Comparison of ENCODE assay signal across 22 cellular contexts in the genomic region with DNA sequence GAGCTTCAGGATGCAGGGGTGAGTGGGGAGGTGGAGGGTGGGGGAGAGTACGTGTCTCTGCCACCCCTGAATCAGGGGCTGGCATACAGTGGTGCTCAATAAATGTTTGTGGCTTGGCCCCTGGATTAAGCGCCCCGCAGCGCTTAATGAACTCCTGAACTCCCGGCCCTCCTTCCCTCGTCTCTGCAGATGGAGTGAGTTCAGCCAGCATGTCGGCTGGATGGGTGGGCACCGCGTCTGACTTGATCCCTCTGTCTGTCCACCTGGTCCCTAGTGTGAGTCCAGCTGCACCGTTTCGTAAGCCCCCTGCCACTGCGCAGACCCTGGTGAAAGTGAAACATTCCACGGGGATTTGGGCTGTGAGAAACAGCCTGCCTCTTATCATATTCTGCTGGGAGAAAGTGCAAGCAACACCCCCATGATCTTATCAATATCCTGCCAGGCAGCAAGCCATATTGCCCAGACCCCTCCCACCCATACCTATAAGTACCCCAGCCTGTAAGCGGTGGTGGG. TPM values are rescaled to one million over a fixed set of nuclear protein-coding genes. Genes with fewer than 3 reads are reported as not detected.
DNase-seq lines count a peak whose midpoint lies in the region; ATAC-seq and TF ChIP-seq lines count a peak whose summit lies in the region.
"Had no signal": no experiment of that assay in that cellular context is flagged by ENCODE, and none has a peak within 500 bp of the region (broad histone marks: within the 10 kb centered on the region; RNA-seq: fewer than 3 reads in every experiment).

No MANE protein-coding gene starts in this region.

- no peaks in the 10 kb centered on the region for H3K9me3 Mint-ChIP-seq in glutamatergic neuron (ENCODE audit: unreplicated experiment)
- H3K9me3 Mint-ChIP-seq: CD8-positive, alpha-beta memory T cell; IgD-negative memory B cell had no signal

- no peaks in the 10 kb centered on the region for H3K9me3 ChIP-seq in aorta (ENCODE audit: control insufficient read depth, low read length)
- H3K9me3 ChIP-seq: BLaER1, Peyer's patch had no signal

- H3K27me3 Mint-ChIP-seq in glutamatergic neuron (ENCODE audit: unreplicated experiment) = peaks cover 6% of the 10 kb centered on the region

- no peaks in the 10 kb centered on the region for H3K4me1 ChIP-seq in aorta (ENCODE audit: control insufficient read depth in 1 of 2, insufficient read depth in 2 of 2, low read length in 2 of 2)
- H3K4me1 ChIP-seq: Peyer's patch had no signal

- peaks cover 13% of the 10 kb centered on the region for H3K4me1 Mint-ChIP-seq in glutamatergic neuron (ENCODE audit: low read depth, unreplicated experiment)
- H3K4me1 Mint-ChIP-seq: IgD-negative memory B cell had no signal

- no peak overlapping the region for H3K4me3 Mint-ChIP-seq in glutamatergic neuron (ENCODE audit: unreplicated experiment)
- H3K4me3 Mint-ChIP-seq: IgD-negative memory B cell had no signal

- no peaks in the 10 kb centered on the region for H3K36me3 ChIP-seq in aorta (ENCODE audit: control insufficient read depth in 1 of 2, insufficient read depth in 2 of 2, low read length in 1 of 2)
- H3K36me3 ChIP-seq: BLaER1, Peyer's patch had no signal

- no peak overlapping the region for H3K27ac ChIP-seq in aorta (ENCODE audit: low read depth in 1 of 2, low read length in 2 of 2)
- H3K27ac ChIP-seq: BLaER1, Peyer's patch had no signal

- WGBS in aorta, 2 donors = 75% methylated on average over 14 of the region's 14 CpGs

- H3K27ac Mint-ChIP-seq in glutamatergic neuron (ENCODE audit: unreplicated experiment) = peak overlapping the region; percentile 33
- H3K27ac Mint-ChIP-seq: CD8-positive, alpha-beta memory T cell had no signal

- TF ChIP-seq CTCF in glutamatergic neuron (IDR thresholded peaks at IDR 0.05; ENCODE audit: partially characterized antibody, unreplicated experiment) = no peak

- no peaks in the 10 kb centered on the region for H3K36me3 Mint-ChIP-seq in glutamatergic neuron (ENCODE audit: unreplicated experiment)
- H3K36me3 Mint-ChIP-seq: CD8-positive, alpha-beta memory T cell; IgD-negative memory B cell had no signal

- intact Hi-C loops in sciatic nerve (cut with DNase I) (no loop called here), aorta (cut with DNase I) (no loop called here)

- H3K27me3 ChIP-seq in aorta (ENCODE audit: control insufficient read depth in 1 of 2, insufficient read depth in 2 of 2, low read length in 1 of 2) = no peaks in the 10 kb centered on the region
- H3K27me3 ChIP-seq: BLaER1, Peyer's patch had no signal

- DNase-seq in activated effector memory CD4-positive, alpha-beta T cell treated with anti-CD3 and anti-CD28 coated beads, Interleukin-2, amount 50 U/mL, for 16 hours = peak; percentile 54
- DNase-seq in activated effector memory CD4-positive, alpha-beta T cell treated with Interleukin-2 at 50 U/mL for 16 hours = no peak
- DNase-seq in glutamatergic neuron (no peak), sciatic nerve (ENCODE audit: low spot score) (peak; percentile 40), aorta (peak; percentile 35 to 48), kidney glomerular epithelial cell (lab: John Stamatoyannopoulos, UW) (no peak), NOMO-1 (lab: John Stamatoyannopoulos, UW; ENCODE audit: unreplicated experiment in 2 of 2) (no peak), dedifferentiated amniotic fluid mesenchymal stem cell (ENCODE audit: extremely low spot score) (no peak)
- DNase-seq: CD8-positive, alpha-beta memory T cell; GF-D8; NCI-H1105 treated with DMSO at 0.1 percent for 48 hours; NCI-H1694 treated with DMSO at 0.1 percent for 48 hours; NCI-H226; NCI-H524 treated with DMSO at 0.1 percent for 48 hours; SHP77 treated with DMSO at 0.1 percent for 48 hours had no signal

- no peak overlapping the region for H3K4me3 ChIP-seq in aorta (ENCODE audit: low read length in 2 of 2)
- H3K4me3 ChIP-seq: BLaER1, Peyer's patch had no signal

- ATAC-seq in sciatic nerve (no peak), aorta (ENCODE audit: low FRiP score) (no peak)

RNA-seq across cellular contexts. Expression of a gene that starts 12.0 kb away (rescaled TPM):
- total RNA-seq in glutamatergic neuron (ENCODE audit: unreplicated experiment) = not detected
- total RNA-seq in sciatic nerve = not detected
- total RNA-seq in aorta = under 1 TPM in 1 of 2 donors, not detected in 1; 0.49 TPM
- polyA plus RNA-seq in aorta = not detected
- total RNA-seq: CD8-positive, alpha-beta memory T cell; Daoy; H4; HT-29; LHCN-M2; Peyer's patch had no signal
- polyA plus RNA-seq: CD8-positive, alpha-beta memory T cell; IgD-negative memory B cell had no signal

RNA-seq across cellular contexts. Expression of a gene that starts 20.2 kb away (rescaled TPM):
- 1.0 TPM for total RNA-seq in glutamatergic neuron (ENCODE audit: unreplicated experiment)
- total RNA-seq in sciatic nerve = 39.5 TPM
- total RNA-seq in aorta = 100 to 1,000 TPM in 1 of 2 donors, 10 to 100 TPM in 1; 75.7 to 108 TPM
- 100 to 1,000 TPM in 1 of 2 donors, 10 to 100 TPM in 1; 26.4 to 130 TPM for polyA plus RNA-seq in aorta
- total RNA-seq: CD8-positive, alpha-beta memory T cell; Daoy; H4 had no signal
- polyA plus RNA-seq: CD8-positive, alpha-beta memory T cell; IgD-negative memory B cell had no signal

RNA-seq across cellular contexts. Expression of a gene that starts 55.9 kb away (rescaled TPM):
- total RNA-seq in glutamatergic neuron (ENCODE audit: unreplicated experiment) (17.2 TPM), sciatic nerve (36.2 TPM), aorta (10 to 100 TPM; 25.8 to 27.9 TPM)
- 10 to 100 TPM in 1 of 2 donors, 1 to 10 TPM in 1; 1.5 to 20.8 TPM for polyA plus RNA-seq in aorta

Comparison
In these comparisons a context has a peak if more than half of its experiments do, and no peak if none do; other contexts are left out.
1. DNase-seq: peak in activated effector memory CD4-positive, alpha-beta T cell treated with anti-CD3 and anti-CD28 coated beads, Interleukin-2, amount 50 U/mL, for 16 hours (single experiment), sciatic nerve (single experiment) and aorta (2 of 2); none in activated effector memory CD4-positive, alpha-beta T cell treated with Interleukin-2 at 50 U/mL for 16 hours (single experiment), glutamatergic neuron (single experiment), kidney glomerular epithelial cell (single experiment), NOMO-1 (0 of 2) and dedifferentiated amniotic fluid mesenchymal stem cell (single experiment).
2. RNA of a gene that starts 20.2 kb away (total RNA-seq): 75.7 to 108 TPM in aorta and 39.5 TPM in sciatic nerve (single experiment); 1.0 TPM in glutamatergic neuron (single experiment); every median in the first group is over 10 times any median in the second.